10 cellular contexts compared by ENCODE assay signal in the genomic region with DNA sequence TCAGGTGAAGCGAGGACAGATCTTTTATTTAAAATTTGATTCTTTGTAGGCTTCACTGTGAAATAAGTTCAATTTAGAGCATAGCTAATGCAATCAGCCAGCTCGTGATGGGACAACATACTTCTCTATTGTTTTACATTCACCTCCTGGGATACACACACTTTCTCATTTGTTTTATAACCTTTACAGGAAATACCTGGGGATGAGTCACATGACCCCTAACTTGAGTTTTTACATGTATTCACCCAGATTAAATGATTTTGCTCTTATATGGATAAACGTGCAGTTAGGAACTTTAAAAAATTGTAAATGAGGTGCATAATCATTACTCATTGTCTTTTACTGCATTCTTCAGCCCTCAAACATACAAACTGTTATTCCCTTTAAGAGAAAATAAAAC.
DNase-seq lines count a peak whose midpoint lies in the region; ATAC-seq, FAIRE-seq and TF ChIP-seq lines count a peak whose summit lies in the region.
"Had no signal": no experiment of that assay in that cellular context is flagged by ENCODE, and none has a peak within 500 bp of the region (broad histone marks: within the 10 kb centered on the region; RNA-seq: fewer than 3 reads in every experiment).

No MANE protein-coding gene starts in this region.

- H3K4me3 ChIP-seq in OCI-LY7 (ENCODE audit: low read depth, low read length, poor library complexity, severe bottlenecking) = no peak overlapping the region
- no peak overlapping the region for H3K4me3 ChIP-seq in osteoblast (ENCODE audit: insufficient read depth, low read length)

- no peak overlapping the region for H3K27ac Mint-ChIP-seq in activated CD8-positive, alpha-beta memory T cell treated with anti-CD3 and anti-CD28 coated beads, Interleukin-2, amount 10 ng/mL, durations not matched to agents 7 days and 5 days

- no peak for TF ChIP-seq POLR2A in GM12891 (IDR thresholded peaks at IDR 0.05; ENCODE audit: low read depth, low read length)

- H2AFZ ChIP-seq in OCI-LY7 (ENCODE audit: low read length) (no peak overlapping the region), osteoblast (ENCODE audit: low read length) (no peak overlapping the region)

- H3K27me3 ChIP-seq in osteoblast (ENCODE audit: insufficient read depth, low read length) = no peaks in the 10 kb centered on the region

- no peaks in the 10 kb centered on the region for H3K9me3 ChIP-seq in OCI-LY7 (ENCODE audit: low read length)
- no peaks in the 10 kb centered on the region for H3K9me3 ChIP-seq in osteoblast (ENCODE audit: low read depth, low read length)

- no TSS peak for BruUV-seq in OCI-LY7 (replicated peaks; lab: Mats Ljungman, UMichigan)

- H3K9me3 Mint-ChIP-seq in activated CD8-positive, alpha-beta memory T cell treated with anti-CD3 and anti-CD28 coated beads, Interleukin-2, amount 10 ng/mL, durations not matched to agents 7 days and 5 days (ENCODE audit: low read depth) = no peaks in the 10 kb centered on the region

- H3K4me2 ChIP-seq in OCI-LY7 (ENCODE audit: low read length) (peak overlapping the region; percentile 50), osteoblast (ENCODE audit: insufficient read depth, low read length) (peak overlapping the region; percentile 66)

- TF ChIP-seq CTCF in OCI-LY7 (conservative IDR thresholded peaks at IDR 0.05; ENCODE audit: low read length) = no peak
- TF ChIP-seq CTCF in osteoblast (IDR thresholded peaks at IDR 0.05; ENCODE audit: extremely low read depth, low read depth, low read length) = no peak

- H3K4me1 Mint-ChIP-seq in activated CD8-positive, alpha-beta memory T cell treated with anti-CD3 and anti-CD28 coated beads, Interleukin-2, amount 10 ng/mL, durations not matched to agents 7 days and 5 days = peaks cover 4% of the 10 kb centered on the region

- H3K36me3 Mint-ChIP-seq in activated CD8-positive, alpha-beta memory T cell treated with anti-CD3 and anti-CD28 coated beads, Interleukin-2, amount 10 ng/mL, durations not matched to agents 7 days and 5 days = no peaks in the 10 kb centered on the region

- H3K9me2 ChIP-seq in OCI-LY7 (ENCODE audit: insufficient read depth, low read length) = no peaks in the 10 kb centered on the region

- no peak for ATAC-seq in activated CD8-positive, alpha-beta memory T cell treated with anti-CD3 and anti-CD28 coated beads, Interleukin-2, amount 10 ng/mL, durations not matched to agents 7 days and 5 days
- no peak for ATAC-seq in HG02610 (IDR thresholded peaks at IDR 0.05; ENCODE audit: unreplicated experiment)
- no peak for ATAC-seq in GM18870 (IDR thresholded peaks at IDR 0.05; ENCODE audit: unreplicated experiment)

- DNase-seq in GM12891 (ENCODE audit: insufficient read length, low spot score) = no peak
- no peak for DNase-seq in OCI-LY7 (ENCODE audit: low spot score)
- DNase-seq in epithelial cell of prostate (ENCODE audit: low read depth, low spot score) = no peak
- no peak for DNase-seq in osteoblast (ENCODE audit: insufficient read length, low spot score, missing footprints)
- no peak for DNase-seq in activated CD8-positive, alpha-beta memory T cell treated with anti-CD3 and anti-CD28 coated beads, Interleukin-2, amount 10 ng/mL, durations not matched to agents 7 days and 5 days
- DNase-seq in NCI-H526 (lab: John Stamatoyannopoulos, UW) = no peak

- H3K36me3 ChIP-seq in OCI-LY7 (ENCODE audit: insufficient read depth, low read length) (no peaks in the 10 kb centered on the region), osteoblast (ENCODE audit: insufficient read depth, low read length) (no peaks in the 10 kb centered on the region)

- no peak overlapping the region for H3K27ac ChIP-seq in OCI-LY7 (ENCODE audit: low read depth, low read length, poor library complexity, severe bottlenecking)
- peak overlapping the region; percentile 36 for H3K27ac ChIP-seq in epithelial cell of prostate
- H3K27ac ChIP-seq in osteoblast (ENCODE audit: low read depth, low read length) = no peak overlapping the region

- intact Hi-C loops in OCI-LY7 (cut with micrococcal nuclease; ENCODE audit: unreplicated experiment) = no loop called here

- H3K79me2 ChIP-seq in OCI-LY7 (ENCODE audit: insufficient read depth, low read depth, low read length) (no peaks in the 10 kb centered on the region), osteoblast (ENCODE audit: insufficient read depth, low read length) (no peaks in the 10 kb centered on the region)

- FAIRE-seq in GM12891 (lab: Jason Lieb, UNC) = peak; percentile 78
- FAIRE-seq: frontal cortex, G401.6 had no signal

- H3K4me1 ChIP-seq in OCI-LY7 (ENCODE audit: insufficient read depth, low read length, poor library complexity, severe bottlenecking) = no peaks in the 10 kb centered on the region
- H3K4me1 ChIP-seq in osteoblast (ENCODE audit: insufficient read depth, low read length) = peaks cover 11% of the 10 kb centered on the region

- H3K4me3 Mint-ChIP-seq in activated CD8-positive, alpha-beta memory T cell treated with anti-CD3 and anti-CD28 coated beads, Interleukin-2, amount 10 ng/mL, durations not matched to agents 7 days and 5 days = no peak overlapping the region

- no peaks in the 10 kb centered on the region for H4K20me1 ChIP-seq in OCI-LY7 (ENCODE audit: insufficient read depth, low read length)
- no peaks in the 10 kb centered on the region for H4K20me1 ChIP-seq in osteoblast (ENCODE audit: insufficient read depth, low read length)

- peaks cover 37% of the 10 kb centered on the region for H3K27me3 Mint-ChIP-seq in activated CD8-positive, alpha-beta memory T cell treated with anti-CD3 and anti-CD28 coated beads, Interleukin-2, amount 10 ng/mL, durations not matched to agents 7 days and 5 days

- CTCF ChIA-PET in OCI-LY7 (lab: Charles Lee; ENCODE audit: unreplicated experiment) = no interaction called here
- CTCF ChIA-PET in activated CD8-positive, alpha-beta memory T cell treated with anti-CD3 and anti-CD28 coated beads, Interleukin-2, amount 10 ng/mL, durations not matched to agents 7 days and 5 days (lab: Charles Lee) = interaction anchor here (1.5 kb wide), 1 partner anchor 15 kb away, joined by 4 read pairs; no protein-coding TSS in a partner anchor

- POLR2A ChIA-PET in OCI-LY7 (lab: Charles Lee) = interaction anchor here (0.7 kb wide), 1 partner anchor 49 kb away, joined by 3 read pairs; no protein-coding TSS in a partner anchor

TF ChIP-seq in GM12891, 5 proteins besides CTCF, POLR2A, EP300 and RAD21:
- TF ChIP-seq POU2F2 (IDR thresholded peaks at IDR 0.05; ENCODE audit: low read depth, low read length) (no peak), POLR2AphosphoS5 (IDR thresholded peaks at IDR 0.05; ENCODE audit: low read depth, low read length) (no peak), TAF1 (IDR thresholded peaks at IDR 0.05; ENCODE audit: low read depth, low read length) (no peak), PAX5 (IDR thresholded peaks at IDR 0.05; ENCODE audit: insufficient read depth, low read length, severe bottlenecking) (no peak), SPI1 (IDR thresholded peaks at IDR 0.05; ENCODE audit: low read depth, low read length) (no peak)
